19 cellular contexts compared by ENCODE assay signal in genomic region chr3:186608624-186609215, GRCh38. TPM values are rescaled to one million over a fixed set of nuclear protein-coding genes. Genes with fewer than 3 reads are reported as not detected.
DNase-seq lines count a peak whose midpoint lies in the region; ATAC-seq, FAIRE-seq and TF ChIP-seq lines count a peak whose summit lies in the region.
"Had no signal": no experiment of that assay in that cellular context is flagged by ENCODE, and none has a peak within 500 bp of the region (broad histone marks: within the 10 kb centered on the region; RNA-seq: fewer than 3 reads in every experiment).

No MANE protein-coding gene starts in this region.

- H3K4me3 ChIP-seq in A549 (no peak overlapping the region), MM.1S (ENCODE audit: low read length) (no peak overlapping the region), HepG2 (replicated peaks in 1 of 3; ENCODE audit: insufficient read depth in 1 of 3, low read depth in 2 of 3, low read length in 3 of 3) (no peak overlapping the region), left lung (no peak overlapping the region)

- POLR2A ChIA-PET in A549 (lab: Yijun Ruan, JAX): no interaction called here
- POLR2A ChIA-PET in HepG2 (lab: Yijun Ruan, JAX): interaction anchor here (1.3 to 27.1 kb wide), 5 partner anchors 8 to 175 kb away, joined by 4 to 854 read pairs (median 10); partner anchors contain the start of genes DNAJB11 and TBCCD1

- H3K36me3 ChIP-seq in MM.1S (replicated peaks; ENCODE audit: insufficient read depth, low read length): no peaks in the 10 kb centered on the region
- 0 out of 5 replicates have a peak, but pooled peaks cover 0 to under 1% of the 10 kb centered on the region in 2 experiments for H3K36me3 ChIP-seq in HepG2 (replicated peaks in 1 of 2; ENCODE audit: control insufficient read depth in 1 of 2, insufficient read depth in 2 of 2, low read length in 2 of 2)
- no peaks in the 10 kb centered on the region for H3K36me3 ChIP-seq in left lung

- H4K20me1 ChIP-seq in MM.1S (ENCODE audit: insufficient read depth, low read length): no peaks in the 10 kb centered on the region
- H4K20me1 ChIP-seq in HepG2 (ENCODE audit: insufficient read depth, low read length): no peaks in the 10 kb centered on the region

- H3K4me1 ChIP-seq in A549: peaks cover 19% of the 10 kb centered on the region
- peaks cover 19% of the 10 kb centered on the region for H3K4me1 ChIP-seq in MM.1S (ENCODE audit: low read length)
- H3K4me1 ChIP-seq in HepG2 (ENCODE audit: insufficient read depth, low read length): peaks cover 97% of the 10 kb centered on the region
- no peaks in the 10 kb centered on the region for H3K4me1 ChIP-seq in left lung

- FAIRE-seq in A549 (lab: Jason Lieb, UNC) (no peak), HepG2 (lab: Jason Lieb, UNC) (no peak)

- in situ Hi-C loops in HepG2 (cut with HindIII; ENCODE audit: extremely low pct_ligation_motif_present, low pct_unique_long_range_greater_than_20kb): no loop called here

- H3K79me2 ChIP-seq in MM.1S (ENCODE audit: low read length) (no peaks in the 10 kb centered on the region), HepG2 (ENCODE audit: insufficient read depth, low read length) (peaks cover 23% of the 10 kb centered on the region)

- DNase-seq in A549 (ENCODE audit: low read depth in 1 of 2, low spot score in 1 of 2) (no peak), MM.1S (peak; percentile 91), HepG2 (ENCODE audit: low spot score) (no peak), superior temporal gyrus (ENCODE audit: extremely low spot score) (no peak), left lung (no peak)
- DNase-seq: NCI-H1092, NCI-H1417 treated with DMSO at 0.1 percent for 48 hours, NCI-H1694 treated with DMSO at 0.1 percent for 48 hours, NCI-H2081, NCI-H2227 treated with DMSO at 0.1 percent for 48 hours, NCI-H526 treated with DMSO at 0.1 percent for 48 hours, SHP77 treated with DMSO at 0.1 percent for 48 hours had no signal

- TF ChIP-seq EP300 in A549 (IDR thresholded peaks at IDR 0.05) (no peak), HepG2 (IDR thresholded peaks at IDR 0.05; ENCODE audit: low read depth in 2 of 2, low read length in 2 of 2) (no peak), HepG2 (CRISPR knock-in tag; IDR thresholded peaks at IDR 0.05; ENCODE audit: borderline replicate concordance) (no peak)

- peaks cover 10% of the 10 kb centered on the region for H3F3A ChIP-seq in MM.1S (ENCODE audit: insufficient read depth, low read length)

- TF ChIP-seq POLR2A in A549 (IDR thresholded peaks at IDR 0.05; ENCODE audit: low read length): no peak
- TF ChIP-seq POLR2A in HepG2 (IDR thresholded peaks at IDR 0.05; ENCODE audit: insufficient read depth in 1 of 2, low read depth in 2 of 2, low read length in 2 of 2): no peak

- no peaks in the 10 kb centered on the region for H3K9me3 ChIP-seq in A549
- no peaks in the 10 kb centered on the region for H3K9me3 ChIP-seq in MM.1S (replicated peaks; ENCODE audit: insufficient read depth, low read length)
- no peaks in the 10 kb centered on the region for H3K9me3 ChIP-seq in HepG2 (ENCODE audit: low read length)
- no peaks in the 10 kb centered on the region for H3K9me3 ChIP-seq in left lung

- H3K27ac ChIP-seq in A549 (no peak overlapping the region), MM.1S (ENCODE audit: low read length) (peak overlapping the region; percentile 50; the same call in 1 of the 2 replicates), HepG2 (ENCODE audit: extremely low read length, insufficient read depth, low read length) (peak overlapping the region; percentile 52), left lung (no peak overlapping the region)

- H3K27me3 ChIP-seq in MM.1S (replicated peaks; ENCODE audit: insufficient read depth, low read length) (no peaks in the 10 kb centered on the region), HepG2 (ENCODE audit: control insufficient read depth in 1 of 2, insufficient read depth in 2 of 2, low read length in 2 of 2) (no peaks in the 10 kb centered on the region), left lung (peaks cover 0 to 15% of the 10 kb centered on the region in 2 donors)

- H2AFZ ChIP-seq in MM.1S (ENCODE audit: low read length) (peak overlapping the region; percentile 59), HepG2 (ENCODE audit: low read length) (no peak overlapping the region)

- H3K9ac ChIP-seq in MM.1S (ENCODE audit: low read length): no peak overlapping the region
- no peak overlapping the region for H3K9ac ChIP-seq in HepG2 (ENCODE audit: insufficient read depth, low read depth, low read length)

- no peak for TF ChIP-seq CTCF in A549 (IDR thresholded peaks at IDR 0.05)
- TF ChIP-seq CTCF in MM.1S (IDR thresholded peaks at IDR 0.05; ENCODE audit: low read length): no peak
- no peak for TF ChIP-seq CTCF in HepG2 (CRISPR knock-in tag; IDR thresholded peaks at IDR 0.05)
- TF ChIP-seq CTCF in left lung (IDR thresholded peaks at IDR 0.05): no peak

- WGBS in A549 (ENCODE audit: missing lambda C conversion rate): 86% methylated on average over 2 of the region's 2 CpGs
- 90% methylated on average over 2 of the region's 2 CpGs for WGBS in HepG2 (ENCODE audit: low lambda C conversion rate)

- H3K4me2 ChIP-seq in A549 (no peak overlapping the region), MM.1S (ENCODE audit: low read depth, low read length) (peak overlapping the region; percentile 51), HepG2 (ENCODE audit: low read depth, low read length) (peak overlapping the region; percentile 13)

- no TSS peak for BruUV-seq in HepG2 (replicated peaks; lab: Mats Ljungman, UMichigan)

- no peak for ATAC-seq in A549
- ATAC-seq in HepG2: no peak
- ATAC-seq in HG03457 (IDR thresholded peaks at IDR 0.05; ENCODE audit: unreplicated experiment): no peak
- ATAC-seq in left lung: no peak

- no peak for TF ChIP-seq RAD21 in A549 (conservative IDR thresholded peaks at IDR 0.05 in 1 of 2, IDR thresholded peaks at IDR 0.05 in 1 of 2)
- TF ChIP-seq RAD21 in HepG2 (CRISPR knock-in tag; IDR thresholded peaks at IDR 0.05): no peak

- CTCF ChIA-PET in A549 (lab: Yijun Ruan, JAX) (interaction anchor here (0.7 to 3.2 kb wide), 8 partner anchors 8 to 626 kb away, joined by 3 to 14 read pairs (median 4); no protein-coding TSS in a partner anchor), HepG2 (lab: Yijun Ruan, JAX; ENCODE audit: low intra/inter-chr PET ratio, low total read pairs) (interaction anchor here (1.1 kb wide), 1 partner anchor 21 kb away, joined by 4 read pairs; no protein-coding TSS in a partner anchor)

- intact Hi-C loops in HepG2 (cut with micrococcal nuclease; ENCODE audit: unreplicated experiment) (no loop called here), left lung (cut with DNase I) (no loop called here)

- no peaks in the 10 kb centered on the region for H3K9me2 ChIP-seq in MM.1S (replicated peaks; ENCODE audit: insufficient read depth, low read length)

RNA-seq across cellular contexts. Expression of gene AHSG, which starts 4.1 kb away (rescaled TPM):
- 0.42 and 0.49 TPM in 2 replicates for polyA plus RNA-seq in A549 (2011; rRNA removed)
- polyA plus RNA-seq in A549 (2012; cell fraction: cytosol; rRNA removed): 0.08 and 0.12 TPM in 2 replicates
- polyA plus RNA-seq in A549 (2012; cell fraction: nucleus; rRNA removed): 0.04 and 0.07 TPM in 2 replicates
- 0.05 to 0.08 TPM in 2 of 3 replicates, not detected in the other for polyA plus RNA-seq in A549 (2017; fragmentation: RNase III; extraction: RNeasy Plus Mini Kit Qiagen cat#74134 plus additional on column Dnase treatment)
- polyA minus RNA-seq in A549 (2011; rRNA and poly(A)+ RNA removed): 0.33 and 0.44 TPM in 2 replicates
- total RNA-seq in HepG2 (2016; rRNA removed; fragmentation: Illumina TruSeq; extraction: Trizol): 916 and 2,043 TPM in 2 replicates
- 471 and 481 TPM in 2 replicates for total RNA-seq in HepG2 (2016; cell fraction: cytosol; rRNA removed; fragmentation: Illumina TruSeq; extraction: Trizol; ENCODE audit: low read depth)
- total RNA-seq in HepG2 (2016; cell fraction: insoluble cytoplasmic fraction; rRNA removed; fragmentation: Illumina TruSeq; extraction: Trizol): 804 and 2,090 TPM in 2 replicates
- 901 and 919 TPM in 2 replicates for total RNA-seq in HepG2 (2016; cell fraction: membrane; rRNA removed; fragmentation: Illumina TruSeq; extraction: Trizol)
- 1,485 and 1,705 TPM in 2 replicates for total RNA-seq in HepG2 (2016; cell fraction: nucleus; rRNA removed; fragmentation: Illumina TruSeq; extraction: Trizol)
- 19,152 and 25,909 TPM in 2 replicates for polyA plus RNA-seq in HepG2 (2011; rRNA removed)
- 20,098 and 20,625 TPM in 2 replicates for polyA plus RNA-seq in HepG2 (2011; cell fraction: cytosol; rRNA removed)
- polyA plus RNA-seq in HepG2 (2011; cell fraction: nucleus; rRNA removed): 9,439 and 11,951 TPM in 2 replicates
- polyA plus RNA-seq in HepG2 (2012): 11,866 and 12,118 TPM in 2 replicates
- 786 and 806 TPM in 2 replicates for polyA plus RNA-seq in HepG2 (2016; cell fraction: cytosol; fragmentation: Illumina TruSeq; extraction: Trizol; ENCODE audit: low read depth)
- polyA plus RNA-seq in HepG2 (2016; cell fraction: insoluble cytoplasmic fraction; fragmentation: Illumina TruSeq; extraction: Trizol; ENCODE audit: low read depth): 1,066 and 1,282 TPM in 2 replicates
- polyA plus RNA-seq in HepG2 (2016; cell fraction: membrane; fragmentation: Illumina TruSeq; extraction: Trizol; ENCODE audit: low read depth): 1,111 and 1,147 TPM in 2 replicates
- 3,176 and 3,280 TPM in 2 replicates for polyA plus RNA-seq in HepG2 (2016; cell fraction: nucleus; fragmentation: Illumina TruSeq; extraction: Trizol; ENCODE audit: insufficient read depth, low read depth)
- polyA minus RNA-seq in HepG2 (2011; rRNA and poly(A)+ RNA removed; ENCODE audit: low replicate concordance): 2.8 and 6,182 TPM in 2 replicates
- polyA minus RNA-seq in HepG2 (2011; cell fraction: cytosol; rRNA and poly(A)+ RNA removed): 4,116 and 5,679 TPM in 2 replicates
- 1,476 and 2,466 TPM in 2 replicates for polyA minus RNA-seq in HepG2 (2011; cell fraction: nucleus; rRNA and poly(A)+ RNA removed)
- total RNA-seq in left lung: not detected
- total RNA-seq: H4, HT-29, LHCN-M2, NCI-H460, OCI-LY7 had no signal
- polyA plus RNA-seq: BJ had no signal

RNA-seq across cellular contexts. Expression of gene FETUB, which starts 31.5 kb away (rescaled TPM):
- 0.10 and 0.20 TPM in 2 replicates for polyA plus RNA-seq in A549 (2011; rRNA removed)
- not detected in 2 replicates for polyA plus RNA-seq in A549 (2012; cell fraction: cytosol; rRNA removed)
- not detected in 2 replicates for polyA plus RNA-seq in A549 (2012; cell fraction: nucleus; rRNA removed)
- polyA plus RNA-seq in A549 (2017; fragmentation: RNase III; extraction: RNeasy Plus Mini Kit Qiagen cat#74134 plus additional on column Dnase treatment): 0.06 to 0.14 TPM in 2 of 3 replicates, not detected in the other
- not detected in 2 replicates for polyA minus RNA-seq in A549 (2011; rRNA and poly(A)+ RNA removed)
- 1.3 and 2.1 TPM in 2 replicates for total RNA-seq in HepG2 (2016; rRNA removed; fragmentation: Illumina TruSeq; extraction: Trizol)
- total RNA-seq in HepG2 (2016; cell fraction: cytosol; rRNA removed; fragmentation: Illumina TruSeq; extraction: Trizol; ENCODE audit: low read depth): 0.18 and 0.20 TPM in 2 replicates
- 0.98 and 1.9 TPM in 2 replicates for total RNA-seq in HepG2 (2016; cell fraction: insoluble cytoplasmic fraction; rRNA removed; fragmentation: Illumina TruSeq; extraction: Trizol)
- 0.69 and 0.74 TPM in 2 replicates for total RNA-seq in HepG2 (2016; cell fraction: membrane; rRNA removed; fragmentation: Illumina TruSeq; extraction: Trizol)
- total RNA-seq in HepG2 (2016; cell fraction: nucleus; rRNA removed; fragmentation: Illumina TruSeq; extraction: Trizol): 2.6 and 3.1 TPM in 2 replicates
- polyA plus RNA-seq in HepG2 (2011; rRNA removed): 3.1 and 4.4 TPM in 2 replicates
- polyA plus RNA-seq in HepG2 (2011; cell fraction: cytosol; rRNA removed): 1.9 and 2.3 TPM in 2 replicates
- polyA plus RNA-seq in HepG2 (2011; cell fraction: nucleus; rRNA removed): 4.9 and 6.3 TPM in 2 replicates
- 3.8 and 4.3 TPM in 2 replicates for polyA plus RNA-seq in HepG2 (2012)
- polyA plus RNA-seq in HepG2 (2016; cell fraction: cytosol; fragmentation: Illumina TruSeq; extraction: Trizol; ENCODE audit: low read depth): 0.59 and 0.63 TPM in 2 replicates
- polyA plus RNA-seq in HepG2 (2016; cell fraction: insoluble cytoplasmic fraction; fragmentation: Illumina TruSeq; extraction: Trizol; ENCODE audit: low read depth): 1.4 and 1.7 TPM in 2 replicates
- polyA plus RNA-seq in HepG2 (2016; cell fraction: membrane; fragmentation: Illumina TruSeq; extraction: Trizol; ENCODE audit: low read depth): 1.0 and 1.1 TPM in 2 replicates
- 5.6 and 6.6 TPM in 2 replicates for polyA plus RNA-seq in HepG2 (2016; cell fraction: nucleus; fragmentation: Illumina TruSeq; extraction: Trizol; ENCODE audit: insufficient read depth, low read depth)
- polyA minus RNA-seq in HepG2 (2011; rRNA and poly(A)+ RNA removed; ENCODE audit: low replicate concordance): 0.28 and 1.4 TPM in 2 replicates
- polyA minus RNA-seq in HepG2 (2011; cell fraction: cytosol; rRNA and poly(A)+ RNA removed): 0.53 and 0.59 TPM in 2 replicates
- polyA minus RNA-seq in HepG2 (2011; cell fraction: nucleus; rRNA and poly(A)+ RNA removed): 1.6 and 2.6 TPM in 2 replicates
- not detected for total RNA-seq in left lung
- total RNA-seq: H4, HT-29, NCI-H460, OCI-LY7 had no signal
- polyA plus RNA-seq: BJ had no signal

RNA-seq across cellular contexts. Expression of gene DNAJB11, which starts 38.2 kb away (rescaled TPM):
- polyA plus RNA-seq in A549 (2011; rRNA removed) (36.0 and 61.9 TPM in 2 replicates), A549 (2017; fragmentation: RNase III; extraction: RNeasy Plus Mini Kit Qiagen cat#74134 plus additional on column Dnase treatment) (51.7 to 55.2 TPM (median 54.9 TPM) in 3 replicates), HepG2 (2011; rRNA removed) (33.1 and 41.0 TPM in 2 replicates)
- polyA plus RNA-seq in A549 (2012; cell fraction: cytosol; rRNA removed): 18.8 and 22.0 TPM in 2 replicates
- 10.9 and 19.6 TPM in 2 replicates for polyA plus RNA-seq in A549 (2012; cell fraction: nucleus; rRNA removed)
- polyA minus RNA-seq in A549 (2011; rRNA and poly(A)+ RNA removed): 9.7 and 10.8 TPM in 2 replicates
- total RNA-seq in HepG2 (2016; rRNA removed; fragmentation: Illumina TruSeq; extraction: Trizol) (62.5 and 132 TPM in 2 replicates), left lung (10 to 100 TPM; 46.8 to 78.3 TPM)
- 16.0 and 17.0 TPM in 2 replicates for total RNA-seq in HepG2 (2016; cell fraction: cytosol; rRNA removed; fragmentation: Illumina TruSeq; extraction: Trizol; ENCODE audit: low read depth)
- total RNA-seq in HepG2 (2016; cell fraction: insoluble cytoplasmic fraction; rRNA removed; fragmentation: Illumina TruSeq; extraction: Trizol): 62.4 and 136 TPM in 2 replicates
- total RNA-seq in HepG2 (2016; cell fraction: membrane; rRNA removed; fragmentation: Illumina TruSeq; extraction: Trizol): 36.7 and 36.8 TPM in 2 replicates
- total RNA-seq in HepG2 (2016; cell fraction: nucleus; rRNA removed; fragmentation: Illumina TruSeq; extraction: Trizol): 128 and 148 TPM in 2 replicates
- 21.9 and 29.6 TPM in 2 replicates for polyA plus RNA-seq in HepG2 (2011; cell fraction: cytosol; rRNA removed)
- 28.9 and 34.3 TPM in 2 replicates for polyA plus RNA-seq in HepG2 (2011; cell fraction: nucleus; rRNA removed)
- polyA plus RNA-seq in HepG2 (2012): 54.2 and 72.4 TPM in 2 replicates
- polyA plus RNA-seq in HepG2 (2016; cell fraction: cytosol; fragmentation: Illumina TruSeq; extraction: Trizol; ENCODE audit: low read depth): 20.0 and 22.7 TPM in 2 replicates
- 73.0 and 88.8 TPM in 2 replicates for polyA plus RNA-seq in HepG2 (2016; cell fraction: insoluble cytoplasmic fraction; fragmentation: Illumina TruSeq; extraction: Trizol; ENCODE audit: low read depth)
- polyA plus RNA-seq in HepG2 (2016; cell fraction: membrane; fragmentation: Illumina TruSeq; extraction: Trizol; ENCODE audit: low read depth): 31.8 and 33.0 TPM in 2 replicates
- polyA plus RNA-seq in HepG2 (2016; cell fraction: nucleus; fragmentation: Illumina TruSeq; extraction: Trizol; ENCODE audit: insufficient read depth, low read depth): 235 and 255 TPM in 2 replicates
- polyA minus RNA-seq in HepG2 (2011; rRNA and poly(A)+ RNA removed; ENCODE audit: low replicate concordance): 9.2 and 16.4 TPM in 2 replicates
- polyA minus RNA-seq in HepG2 (2011; cell fraction: cytosol; rRNA and poly(A)+ RNA removed): 17.8 and 20.4 TPM in 2 replicates
- polyA minus RNA-seq in HepG2 (2011; cell fraction: nucleus; rRNA and poly(A)+ RNA removed): 68.4 and 76.3 TPM in 2 replicates

RNA-seq across cellular contexts. Expression of gene TBCCD1, which starts 41.6 kb away (rescaled TPM):
- polyA plus RNA-seq in A549 (2011; rRNA removed) (11.4 and 13.5 TPM in 2 replicates), A549 (2017; fragmentation: RNase III; extraction: RNeasy Plus Mini Kit Qiagen cat#74134 plus additional on column Dnase treatment) (5.7 to 5.8 TPM (median 5.8 TPM) in 3 replicates), HepG2 (2011; rRNA removed) (12.4 and 13.6 TPM in 2 replicates)
- polyA plus RNA-seq in A549 (2012; cell fraction: cytosol; rRNA removed): 4.5 and 5.8 TPM in 2 replicates
- polyA plus RNA-seq in A549 (2012; cell fraction: nucleus; rRNA removed): 3.5 and 6.0 TPM in 2 replicates
- 10.6 and 12.2 TPM in 2 replicates for polyA minus RNA-seq in A549 (2011; rRNA and poly(A)+ RNA removed)
- total RNA-seq in HepG2 (2016; rRNA removed; fragmentation: Illumina TruSeq; extraction: Trizol) (16.2 and 20.1 TPM in 2 replicates), left lung (10 to 100 TPM; 11.6 to 12.1 TPM)
- 5.6 and 6.3 TPM in 2 replicates for total RNA-seq in HepG2 (2016; cell fraction: cytosol; rRNA removed; fragmentation: Illumina TruSeq; extraction: Trizol; ENCODE audit: low read depth)
- total RNA-seq in HepG2 (2016; cell fraction: insoluble cytoplasmic fraction; rRNA removed; fragmentation: Illumina TruSeq; extraction: Trizol): 17.3 and 19.5 TPM in 2 replicates
- 15.5 and 15.8 TPM in 2 replicates for total RNA-seq in HepG2 (2016; cell fraction: membrane; rRNA removed; fragmentation: Illumina TruSeq; extraction: Trizol)
- 10.6 and 13.8 TPM in 2 replicates for total RNA-seq in HepG2 (2016; cell fraction: nucleus; rRNA removed; fragmentation: Illumina TruSeq; extraction: Trizol)
- 6.6 and 9.6 TPM in 2 replicates for polyA plus RNA-seq in HepG2 (2011; cell fraction: cytosol; rRNA removed)
- 12.0 and 13.1 TPM in 2 replicates for polyA plus RNA-seq in HepG2 (2011; cell fraction: nucleus; rRNA removed)
- polyA plus RNA-seq in HepG2 (2012): 6.3 and 7.2 TPM in 2 replicates
- 2.0 and 3.3 TPM in 2 replicates for polyA plus RNA-seq in HepG2 (2016; cell fraction: cytosol; fragmentation: Illumina TruSeq; extraction: Trizol; ENCODE audit: low read depth)
- polyA plus RNA-seq in HepG2 (2016; cell fraction: insoluble cytoplasmic fraction; fragmentation: Illumina TruSeq; extraction: Trizol; ENCODE audit: low read depth): 12.1 and 12.3 TPM in 2 replicates
- polyA plus RNA-seq in HepG2 (2016; cell fraction: membrane; fragmentation: Illumina TruSeq; extraction: Trizol; ENCODE audit: low read depth): 6.4 and 8.6 TPM in 2 replicates
- polyA plus RNA-seq in HepG2 (2016; cell fraction: nucleus; fragmentation: Illumina TruSeq; extraction: Trizol; ENCODE audit: insufficient read depth, low read depth): 12.3 and 15.4 TPM in 2 replicates
- 15.4 and 28.0 TPM in 2 replicates for polyA minus RNA-seq in HepG2 (2011; rRNA and poly(A)+ RNA removed; ENCODE audit: low replicate concordance)
- 6.2 and 6.9 TPM in 2 replicates for polyA minus RNA-seq in HepG2 (2011; cell fraction: cytosol; rRNA and poly(A)+ RNA removed)
- 30.6 and 34.4 TPM in 2 replicates for polyA minus RNA-seq in HepG2 (2011; cell fraction: nucleus; rRNA and poly(A)+ RNA removed)

RNA-seq across cellular contexts. Expression of gene HRG, which starts 57.1 kb away (rescaled TPM):
- 0.08 TPM in 1 of 2 replicates, not detected in the other for polyA plus RNA-seq in A549 (2011; rRNA removed)
- not detected in 2 replicates for polyA plus RNA-seq in A549 (2012; cell fraction: cytosol; rRNA removed)
- not detected in 2 replicates for polyA plus RNA-seq in A549 (2012; cell fraction: nucleus; rRNA removed)
- polyA plus RNA-seq in A549 (2017; fragmentation: RNase III; extraction: RNeasy Plus Mini Kit Qiagen cat#74134 plus additional on column Dnase treatment): not detected in 3 replicates
- polyA minus RNA-seq in A549 (2011; rRNA and poly(A)+ RNA removed): not detected in 2 replicates
- 0.11 TPM in 1 of 2 replicates, not detected in the other for total RNA-seq in HepG2 (2016; rRNA removed; fragmentation: Illumina TruSeq; extraction: Trizol)
- total RNA-seq in HepG2 (2016; cell fraction: cytosol; rRNA removed; fragmentation: Illumina TruSeq; extraction: Trizol; ENCODE audit: low read depth): not detected in 2 replicates
- total RNA-seq in HepG2 (2016; cell fraction: insoluble cytoplasmic fraction; rRNA removed; fragmentation: Illumina TruSeq; extraction: Trizol): 0.11 TPM in 1 of 2 replicates, not detected in the other
- not detected in 2 replicates for total RNA-seq in HepG2 (2016; cell fraction: membrane; rRNA removed; fragmentation: Illumina TruSeq; extraction: Trizol)
- total RNA-seq in HepG2 (2016; cell fraction: nucleus; rRNA removed; fragmentation: Illumina TruSeq; extraction: Trizol): not detected in 2 replicates
- 0.09 and 0.12 TPM in 2 replicates for polyA plus RNA-seq in HepG2 (2011; rRNA removed)
- polyA plus RNA-seq in HepG2 (2011; cell fraction: cytosol; rRNA removed): 0.07 and 0.09 TPM in 2 replicates
- 0.11 and 0.16 TPM in 2 replicates for polyA plus RNA-seq in HepG2 (2011; cell fraction: nucleus; rRNA removed)
- 0.80 TPM in 2 replicates for polyA plus RNA-seq in HepG2 (2012)
- polyA plus RNA-seq in HepG2 (2016; cell fraction: cytosol; fragmentation: Illumina TruSeq; extraction: Trizol; ENCODE audit: low read depth): 0.08 TPM in 1 of 2 replicates, not detected in the other
- polyA plus RNA-seq in HepG2 (2016; cell fraction: insoluble cytoplasmic fraction; fragmentation: Illumina TruSeq; extraction: Trizol; ENCODE audit: low read depth): not detected in 2 replicates
- polyA plus RNA-seq in HepG2 (2016; cell fraction: membrane; fragmentation: Illumina TruSeq; extraction: Trizol; ENCODE audit: low read depth): 0.09 TPM in 1 of 2 replicates, not detected in the other
- 0.52 TPM in 1 of 2 replicates, not detected in the other for polyA plus RNA-seq in HepG2 (2016; cell fraction: nucleus; fragmentation: Illumina TruSeq; extraction: Trizol; ENCODE audit: insufficient read depth, low read depth)
- 0.06 TPM in 1 of 2 replicates, not detected in the other for polyA minus RNA-seq in HepG2 (2011; rRNA and poly(A)+ RNA removed; ENCODE audit: low replicate concordance)
- not detected in 2 replicates for polyA minus RNA-seq in HepG2 (2011; cell fraction: cytosol; rRNA and poly(A)+ RNA removed)
- polyA minus RNA-seq in HepG2 (2011; cell fraction: nucleus; rRNA and poly(A)+ RNA removed): not detected in 2 replicates
- not detected for total RNA-seq in left lung
- total RNA-seq: H4, HT-29, OCI-LY7 had no signal
- polyA plus RNA-seq: BJ had no signal

Comparison
In these comparisons a context has a peak if more than half of its experiments do, and no peak if none do; other contexts are left out.
1. H3K27ac ChIP-seq: peak in MM.1S (single experiment) and HepG2 (single experiment); none in A549 (0 of 2) and left lung (0 of 2).
2. RNA of gene AHSG, which starts 4.1 kb away (total RNA-seq): 471 to 2,090 TPM in HepG2; not detected in left lung; every median in the first group is over 100 times any median in the second.
3. Of the 38 proteins assayed by ChIP-seq in both HepG2 and A549: peak only in HepG2: none; only in A549: none; in both: MAFK; in neither: 37.